Comparison of ENCODE assay signal across 9 cellular contexts in the genomic region with DNA sequence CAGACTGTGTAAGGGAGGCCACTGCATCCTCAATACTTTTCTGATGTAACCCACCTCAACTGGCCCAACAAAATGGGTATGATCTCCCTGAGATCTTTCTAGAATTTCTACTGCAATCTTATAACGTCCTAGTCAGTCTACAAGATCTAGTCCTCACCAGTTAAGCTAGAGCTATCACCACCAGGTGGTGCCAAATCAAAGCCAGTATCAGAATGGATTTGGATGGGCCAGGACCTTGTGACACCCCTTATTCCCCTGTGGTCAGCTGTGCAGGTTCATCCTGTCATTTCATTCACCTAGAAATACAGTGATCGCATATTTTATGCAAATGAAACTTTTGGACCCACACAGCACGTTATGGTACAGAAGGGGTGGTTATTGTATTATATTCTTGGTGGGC.
DNase-seq lines count a peak whose midpoint lies in the region; ATAC-seq and TF ChIP-seq lines count a peak whose summit lies in the region.
"Had no signal": no experiment of that assay in that cellular context is flagged by ENCODE, and none has a peak within 500 bp of the region (broad histone marks: within the 10 kb centered on the region; RNA-seq: fewer than 3 reads in every experiment).

No MANE protein-coding gene starts in this region.

- peak; percentile 90 for TF ChIP-seq CTCF in OCI-LY3 (IDR thresholded peaks at IDR 0.05; ENCODE audit: low read depth, low read length)
- TF ChIP-seq CTCF in colonic mucosa (IDR thresholded peaks at IDR 0.05), result peak; percentile 49

- peak overlapping the region in 1 of 8 donors; percentile 16 for H3K4me3 Mint-ChIP-seq in naive B cell

- peaks cover 50% of the 10 kb centered on the region for H3K79me2 ChIP-seq in GM23248 (ENCODE audit: insufficient read depth)
- H3K79me2 ChIP-seq in OCI-LY3 (ENCODE audit: low read length), result peaks cover 10% of the 10 kb centered on the region

- H3K9me3 Mint-ChIP-seq in naive B cell, result no peaks in the 10 kb centered on the region

- H3K9me2 ChIP-seq in GM23248 (ENCODE audit: insufficient read depth), result no peaks in the 10 kb centered on the region

- H2AFZ ChIP-seq in GM23248 (no peak overlapping the region), OCI-LY3 (ENCODE audit: low read depth, low read length) (no peak overlapping the region)

- no peaks in the 10 kb centered on the region for H3K27me3 ChIP-seq in GM23248 (replicated peaks; ENCODE audit: insufficient read depth)
- no peaks in the 10 kb centered on the region for H3K27me3 ChIP-seq in OCI-LY3 (ENCODE audit: low read depth, low read length)
- H3K27me3 ChIP-seq in colonic mucosa, result no peaks in the 10 kb centered on the region
- H3K27me3 ChIP-seq: BLaER1 had no signal

- H3K27ac Mint-ChIP-seq in naive B cell, result peak overlapping the region in 1 of 6 donors; percentile 45

- no peak overlapping the region for H3K9ac ChIP-seq in GM23248
- H3K9ac ChIP-seq in OCI-LY3 (ENCODE audit: low read length), result no peak overlapping the region
- no peak overlapping the region for H3K9ac ChIP-seq in colonic mucosa (ENCODE audit: low read depth in 2 of 2, low read length in 2 of 2)
- H3K9ac ChIP-seq: BLaER1 had no signal

- no peaks in the 10 kb centered on the region for H3K27me3 Mint-ChIP-seq in naive B cell

- ATAC-seq in naive B cell (ENCODE audit: low read depth in 2 of 2), result peak in 1 of 2 donors; percentile 36
- no peak for ATAC-seq in HG02970 (IDR thresholded peaks at IDR 0.05; ENCODE audit: low FRiP score, unreplicated experiment)

- in situ Hi-C loops in GM23248 (cut with MboI), result no loop called here

- H3K27ac ChIP-seq in GM23248 (no peak overlapping the region), OCI-LY3 (ENCODE audit: low read length) (no peak overlapping the region), colonic mucosa (no peak overlapping the region)
- H3K27ac ChIP-seq: BLaER1 had no signal

- peaks cover 0 to 4% (median 1%) of the 10 kb centered on the region in 3 donors for H3K4me1 Mint-ChIP-seq in naive B cell

- peaks cover 25% of the 10 kb centered on the region for H3K4me1 ChIP-seq in GM23248 (ENCODE audit: insufficient read depth)
- H3K4me1 ChIP-seq in OCI-LY3 (ENCODE audit: low read length), result peaks cover 17% of the 10 kb centered on the region
- no peaks in the 10 kb centered on the region for H3K4me1 ChIP-seq in colonic mucosa

- H3K36me3 ChIP-seq in GM23248 (ENCODE audit: low read depth) (no peaks in the 10 kb centered on the region), OCI-LY3 (replicated peaks; ENCODE audit: low read depth, low read length) (no peaks in the 10 kb centered on the region), colonic mucosa (no peaks in the 10 kb centered on the region)

- intact Hi-C loops in colonic mucosa (cut with DNase I), result loop anchor here (5.0 kb wide), 1 partner anchor 184 kb away; no protein-coding TSS in a partner anchor

- peaks cover 24% of the 10 kb centered on the region for H3F3A ChIP-seq in GM23248 (ENCODE audit: insufficient read depth)

- H4K20me1 ChIP-seq in GM23248 (ENCODE audit: insufficient read depth), result 0 out of 2 replicates have a peak, but pooled peaks cover 7% of the 10 kb centered on the region
- peaks cover 29% of the 10 kb centered on the region for H4K20me1 ChIP-seq in OCI-LY3 (ENCODE audit: insufficient read depth, low read length)

- H3K36me3 Mint-ChIP-seq in naive B cell, result peaks cover 0 to 4% of the 10 kb centered on the region in 2 donors

- H3K9me3 ChIP-seq in GM23248 (ENCODE audit: low read depth) (no peaks in the 10 kb centered on the region), OCI-LY3 (ENCODE audit: insufficient read depth, low read length) (no peaks in the 10 kb centered on the region), colonic mucosa (no peaks in the 10 kb centered on the region)
- H3K9me3 ChIP-seq: BLaER1 had no signal

- peak; percentile 32 for DNase-seq in NCI-H1105 treated with DMSO at 0.1 percent for 48 hours (lab: John Stamatoyannopoulos, UW)
- DNase-seq in NCI-H1105 (lab: John Stamatoyannopoulos, UW), result no peak
- peak; percentile 57 for DNase-seq in GM23248
- peak; percentile 42 for DNase-seq in colonic mucosa
- peak; percentile 1 for DNase-seq in naive B cell
- no peak for DNase-seq in NK-92 (lab: John Stamatoyannopoulos, UW; ENCODE audit: unreplicated experiment)

- H3K4me2 ChIP-seq in GM23248 (ENCODE audit: unreplicated experiment) (no peak overlapping the region), OCI-LY3 (ENCODE audit: low read length) (0 out of 2 replicates have a peak overlapping the region, but pooled peaks have one; percentile 18)
- H3K4me2 ChIP-seq: BLaER1 had no signal

- H3K4me3 ChIP-seq in GM23248 (no peak overlapping the region), OCI-LY3 (ENCODE audit: low read length) (no peak overlapping the region), colonic mucosa (no peak overlapping the region)
- H3K4me3 ChIP-seq: BLaER1 had no signal

- WGBS in GM23248 (ENCODE audit: low coverage in 1 of 2, low lambda C conversion rate in 2 of 2, missing lambda C conversion rate in 2 of 2), 2 experiments, result 55 to 62% methylated on average over 3 of the region's 3 CpGs

Comparison
In these comparisons a context has a peak if more than half of its experiments do, and no peak if none do; other contexts are left out.
1. DNase-seq: peak in NCI-H1105 treated with DMSO at 0.1 percent for 48 hours (single experiment), GM23248 (single experiment), colonic mucosa (single experiment) and naive B cell (single experiment); none in NCI-H1105 (single experiment) and NK-92 (single experiment).